In the genomic region with DNA sequence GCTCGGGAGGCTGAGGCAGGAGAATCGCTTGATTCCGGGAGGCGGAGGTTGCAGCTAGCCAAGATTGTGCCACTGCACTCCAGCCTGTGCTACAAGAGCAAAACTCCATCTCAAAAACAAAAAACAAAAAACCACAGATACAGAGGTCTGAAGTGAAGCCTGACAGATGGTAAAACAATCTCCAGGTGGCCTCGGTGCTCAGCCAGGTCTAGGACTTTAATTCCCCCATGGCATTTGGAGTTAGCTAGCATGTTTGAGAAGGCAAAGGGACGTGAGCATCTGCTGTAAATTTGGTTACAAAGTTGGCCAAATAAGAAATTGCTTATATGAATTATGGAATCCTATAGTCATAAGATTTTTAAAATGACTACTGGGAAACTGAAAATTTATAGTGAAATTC, we compare ENCODE assay signal across 30 cellular contexts.
"Had no signal": no experiment of that assay in that cellular context is flagged by ENCODE, and none has a peak within 500 bp of the region (broad histone marks: within the 10 kb centered on the region; RNA-seq: fewer than 3 reads in every experiment).

No MANE protein-coding gene starts in this region.

- H3K27ac ChIP-seq: brain microvascular endothelial cell, coronary artery, dorsolateral prefrontal cortex, foreskin keratinocyte, gastrocnemius medialis, heart left ventricle had no signal

- FAIRE-seq: astrocyte, bronchial epithelial cell had no signal

- H3K36me3 ChIP-seq: brain microvascular endothelial cell, gastrocnemius medialis, heart left ventricle had no signal

- H3K4me3 ChIP-seq: coronary artery, dorsolateral prefrontal cortex, gastrocnemius medialis, heart left ventricle had no signal

- H3K9me3 ChIP-seq: gastrocnemius medialis, heart left ventricle had no signal

- ATAC-seq: activated CD4-positive, alpha-beta T cell treated with anti-CD3 and anti-CD28 coated beads for 36 hours; activated CD8-positive, alpha-beta memory T cell treated with anti-CD3 and anti-CD28 coated beads, Interleukin-2, amount 10 ng/mL, durations not matched to agents 7 days and 5 days; activated CD8-positive, alpha-beta T cell treated with anti-CD3 and anti-CD28 coated beads, Interleukin-2, amount 10 ng/mL, durations not matched to agents 7 days and 5 days; activated T-cell treated with anti-CD3 and anti-CD28 coated beads, Interleukin-2, amount 50 U/mL, for 72 hours; esophagus mucosa; foreskin keratinocyte; gastrocnemius medialis; heart left ventricle; T-helper 17 cell had no signal

- DNase-seq: activated CD4-positive, alpha-beta memory T cell treated with anti-CD3 and anti-CD28 coated beads for 36 hours; activated CD4-positive, alpha-beta T cell treated with anti-CD3 and anti-CD28 coated beads for 36 hours; activated CD4-positive, alpha-beta T cell treated with anti-CD3 and anti-CD28 coated beads, Interleukin-2, amount 10 ng/mL, durations not matched to agents 24 days and 14 days; activated CD4-positive, CD25-positive, alpha-beta regulatory T cell; activated CD4-positive, CD25-positive, alpha-beta regulatory T cell treated with anti-CD3 and anti-CD28 coated beads, Interleukin-2, amount 50 U/mL, for 72 hours; activated CD8-positive, alpha-beta memory T cell treated with anti-CD3 and anti-CD28 coated beads, Interleukin-2, amount 10 ng/mL, durations not matched to agents 7 days and 5 days; activated CD8-positive, alpha-beta memory T cell treated with anti-CD3 and anti-CD28 coated beads, Interleukin-2, amount 50 U/mL, for 4 hours; activated CD8-positive, alpha-beta T cell treated with anti-CD3 and anti-CD28 coated beads, Interleukin-2, amount 10 ng/mL, durations not matched to agents 7 days and 5 days; activated gamma-delta T cell; activated naive CD4-positive, alpha-beta T cell treated with anti-CD3 and anti-CD28 coated beads, Interleukin-2, amount 50 U/mL, for 16 hours; activated naive CD4-positive, alpha-beta T cell treated with Interleukin-2 at 50 U/mL for 16 hours; activated T-cell treated with anti-CD3 and anti-CD28 coated beads for 4 hours; activated T-cell treated with anti-CD3 and anti-CD28 coated beads, Interleukin-2, amount 50 U/mL, for 24 hours; activated T-cell treated with anti-CD3 and anti-CD28 coated beads, Interleukin-2, amount 50 U/mL, for 72 hours; amniotic stem cell; anterior cingulate cortex; brain microvascular endothelial cell; dorsolateral prefrontal cortex; effector memory CD4-positive, alpha-beta T cell; endodermal cell; foreskin keratinocyte; gastrocnemius medialis; glutamatergic neuron; heart left ventricle; T-helper 17 cell; T1000 had no signal

- H3K4me1 ChIP-seq: foreskin keratinocyte, gastrocnemius medialis had no signal
